28 cellular contexts compared by ENCODE assay signal in genomic region chr17:76366247-76366646, GRCh38.
"Had no signal": no experiment of that assay in that cellular context is flagged by ENCODE, and none has a peak within 500 bp of the region (broad histone marks: within the 10 kb centered on the region; RNA-seq: fewer than 3 reads in every experiment).

No MANE protein-coding gene starts in this region.

- H3K9me3 Mint-ChIP-seq: memory B cell; naive thymus-derived CD8-positive, alpha-beta T cell had no signal

- H3K27ac ChIP-seq: coronary artery, esophagus muscularis mucosa, foreskin keratinocyte, gastroesophageal sphincter, heart right ventricle, lower lobe of right lung, neutrophil, pancreas, testis, tibial artery, upper lobe of left lung had no signal

- H3K9me3 ChIP-seq: esophagus muscularis mucosa, gastroesophageal sphincter, heart right ventricle, lower lobe of right lung, neutrophil, pancreas, testis, tibial artery, upper lobe of left lung had no signal

- H3K27ac Mint-ChIP-seq: memory B cell had no signal

- H3K27me3 Mint-ChIP-seq: naive thymus-derived CD8-positive, alpha-beta T cell had no signal

- H3K4me3 Mint-ChIP-seq: memory B cell; naive thymus-derived CD8-positive, alpha-beta T cell had no signal

- FAIRE-seq: endothelial cell of umbilical vein, keratinocyte, pancreas, urothelium cell line had no signal

- DNase-seq: effector memory CD4-positive, alpha-beta T cell; foreskin keratinocyte; heart right ventricle; hypothalamus; left ventricle myocardium superior; lower lobe of right lung; midbrain; naive thymus-derived CD8-positive, alpha-beta T cell; pancreas; stimulated activated CD4-positive, alpha-beta T cell treated with anti-CD3 and anti-CD28 coated beads, Interleukin-12 subunit alpha, Interleukin-12 subunit beta, amount 100 ng/mL, for 4 hours; stimulated activated CD4-positive, alpha-beta T cell treated with anti-CD3 and anti-CD28 coated beads, Interleukin-1b, Interleukin-23, amount 100 ng/mL, for 48 hours; stimulated activated CD4-positive, alpha-beta T cell treated with anti-CD3 and anti-CD28 coated beads, Interleukin-4, amount 100 ng/mL, for 1 hour; stimulated activated CD8-positive, alpha-beta memory T cell treated with anti-CD3 and anti-CD28 coated beads, Interleukin-4, amount 100 ng/mL, for 48 hours; stimulated activated naive CD8-positive, alpha-beta T cell treated with anti-CD3 and anti-CD28 coated beads, Interleukin-15, Interleukin-2, amounts not matched to agents 100 U/mL and 50 U/mL, for 24 hours; substantia nigra; testis; tibial artery; upper lobe of left lung had no signal

- H3K4me3 ChIP-seq: coronary artery, esophagus muscularis mucosa, gastroesophageal sphincter, heart right ventricle, lower lobe of right lung, pancreas, smooth muscle cell, testis, tibial artery, upper lobe of left lung had no signal

- H3K4me2 ChIP-seq: smooth muscle cell had no signal

- H3K27me3 ChIP-seq: foreskin keratinocyte, gastroesophageal sphincter, heart right ventricle, neutrophil, pancreas, testis, upper lobe of left lung had no signal

- H3K36me3 ChIP-seq: esophagus muscularis mucosa, gastroesophageal sphincter, heart right ventricle, lower lobe of right lung, neutrophil, pancreas, tibial artery, upper lobe of left lung had no signal

- H3K36me3 Mint-ChIP-seq: memory B cell; naive thymus-derived CD8-positive, alpha-beta T cell had no signal

- ATAC-seq: foreskin keratinocyte; gastroesophageal sphincter; heart right ventricle; left ventricle myocardium superior; lower lobe of right lung; naive thymus-derived CD8-positive, alpha-beta T cell; sciatic nerve; stimulated activated naive CD8-positive, alpha-beta T cell treated with anti-CD3 and anti-CD28 coated beads, Interleukin-15, Interleukin-2, amounts not matched to agents 100 U/mL and 50 U/mL, for 24 hours had no signal

- H3K4me1 ChIP-seq: pancreas had no signal

- H3K4me1 Mint-ChIP-seq: memory B cell; naive thymus-derived CD8-positive, alpha-beta T cell had no signal
